ENCODE assay signal across 9 cellular contexts in the genomic region with DNA sequence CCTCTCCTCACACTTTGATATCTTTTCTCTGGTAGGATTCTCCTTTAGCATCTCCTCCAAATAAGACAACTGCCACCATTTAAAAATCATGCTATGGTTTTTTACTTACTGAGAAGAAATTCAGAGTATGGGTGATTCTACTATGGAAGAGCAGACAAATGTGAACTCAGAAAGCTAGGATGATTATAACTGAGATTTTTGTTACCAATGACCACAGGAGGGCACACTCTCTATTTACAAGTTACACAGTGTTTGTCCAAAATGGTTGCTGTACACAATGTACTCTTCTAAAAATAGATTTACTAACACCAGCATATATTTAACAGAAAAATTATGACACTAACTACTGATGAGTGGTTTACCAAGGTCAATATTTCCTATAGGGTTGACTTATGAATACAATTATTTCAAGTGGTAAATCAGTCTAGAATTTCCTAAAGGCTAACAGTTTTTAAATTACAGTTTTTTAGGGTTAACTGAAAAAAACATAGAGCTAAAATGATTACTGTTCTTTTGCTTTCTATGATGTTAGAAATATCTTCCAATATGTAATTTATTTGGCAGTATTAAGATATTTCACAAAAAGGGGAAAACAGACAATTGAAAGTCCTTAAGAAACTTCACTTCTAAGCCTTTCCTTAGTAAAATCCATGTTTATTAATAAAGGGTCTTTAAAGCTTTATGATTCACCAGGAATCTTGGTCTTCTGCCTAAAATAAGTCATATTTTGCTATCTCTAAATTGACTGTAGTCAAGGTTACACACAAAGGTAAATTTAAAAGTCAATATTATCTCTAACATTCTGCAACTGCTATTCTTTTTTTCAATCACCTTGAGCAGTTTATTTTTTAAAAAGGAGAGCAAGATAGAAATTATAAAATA. TPM values are rescaled to one million over a fixed set of nuclear protein-coding genes. Genes with fewer than 3 reads are reported as not detected.
DNase-seq lines count a peak whose midpoint lies in the region; ATAC-seq and TF ChIP-seq lines count a peak whose summit lies in the region.
"Had no signal": no experiment of that assay in that cellular context is flagged by ENCODE, and none has a peak within 500 bp of the region (broad histone marks: within the 10 kb centered on the region; RNA-seq: fewer than 3 reads in every experiment).

No MANE protein-coding gene starts in this region.

- H3K4me3 ChIP-seq in AG04450 (ENCODE audit: low read depth, low read length) (no peak overlapping the region), retinal pigment epithelial cell (ENCODE audit: low read length) (no peak overlapping the region)
- H3K4me3 ChIP-seq: skin epidermis had no signal

- CTCF ChIA-PET in AG04450 (lab: Charles Lee): interaction anchor here (0.6 to 2.3 kb wide), 32 partner anchors 8 to 348 kb away, joined by 3 to 14 read pairs (median 4); no protein-coding TSS in a partner anchor

- TF ChIP-seq CTCF in AG04450 (IDR thresholded peaks at IDR 0.05; ENCODE audit: low read depth, low read length) (peak; percentile 60), VCaP (conservative IDR thresholded peaks at IDR 0.05) (peak; percentile 75), retinal pigment epithelial cell (conservative IDR thresholded peaks at IDR 0.05; ENCODE audit: low read depth, low read length) (peak; percentile 54)

- POLR2A ChIA-PET in AG04450 (lab: Yijun Ruan, JAX): interaction anchor here (1.5 kb wide), 1 partner anchor 144 kb away, joined by 4 read pairs; no protein-coding TSS in a partner anchor

- H3K9me3 ChIP-seq in AG04450 (ENCODE audit: control insufficient read depth, insufficient read depth, low read length): no peaks in the 10 kb centered on the region; the same call in 1 of the 2 replicates

- DNase-seq in AG04450 (ENCODE audit: low read depth, low spot score) (peak; percentile 23), NCI-H146 (lab: John Stamatoyannopoulos, UW) (peak; percentile 48), germinal center (ENCODE audit: low spot score) (peak; percentile 44), retinal pigment epithelial cell (ENCODE audit: low read depth) (peak; percentile 29), middle frontal gyrus (ENCODE audit: extremely low spot score, low spot score) (no peak)

- peak; percentile 66 for ATAC-seq in GM18499 (IDR thresholded peaks at IDR 0.05; ENCODE audit: insufficient read depth, unreplicated experiment)
- peak; percentile 70 for ATAC-seq in HG02852 (IDR thresholded peaks at IDR 0.05; ENCODE audit: unreplicated experiment)

- H3K27me3 ChIP-seq in AG04450 (ENCODE audit: control insufficient read depth, insufficient read depth, low read length): no peaks in the 10 kb centered on the region

- H3K27ac ChIP-seq in AG04450 (ENCODE audit: low read depth, low read length) (no peak overlapping the region), VCaP (peak overlapping the region; percentile 17)

RNA-seq across cellular contexts. Expression of a gene that starts 57.2 kb away (rescaled TPM):
- polyA plus RNA-seq in AG04450 (2011; rRNA removed): 31.2 and 43.5 TPM in 2 replicates
- 20.3 and 42.7 TPM in 2 replicates for polyA minus RNA-seq in AG04450 (2011; rRNA and poly(A)+ RNA removed)
